In the genomic region with DNA sequence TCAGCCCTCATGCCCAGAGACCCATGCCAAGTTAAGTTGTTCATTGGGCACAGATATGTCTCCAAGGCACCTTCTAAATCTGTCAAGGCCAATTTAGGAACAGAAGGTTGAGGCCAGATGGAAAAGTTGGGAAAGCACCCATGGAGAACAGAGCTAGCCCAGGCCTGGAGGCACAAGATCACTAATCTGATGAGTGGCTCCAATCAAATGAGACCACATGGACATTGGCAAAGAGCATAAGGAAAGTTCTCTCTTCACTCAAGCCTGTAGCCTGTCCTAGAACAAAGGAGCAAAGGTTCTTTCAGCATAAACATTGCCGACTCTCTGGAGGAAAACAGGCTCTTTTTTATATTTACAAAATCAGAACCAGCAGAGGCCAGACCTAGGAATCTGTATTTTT, we compare ENCODE assay signal across 2 cellular contexts.
TF ChIP-seq lines count a peak whose summit lies in the region.

No MANE protein-coding gene starts in this region.

TF ChIP-seq in liver, 16 proteins besides CTCF, POLR2A, EP300 and RAD21 (continued from another document):
- TF ChIP-seq, protein P1, sequence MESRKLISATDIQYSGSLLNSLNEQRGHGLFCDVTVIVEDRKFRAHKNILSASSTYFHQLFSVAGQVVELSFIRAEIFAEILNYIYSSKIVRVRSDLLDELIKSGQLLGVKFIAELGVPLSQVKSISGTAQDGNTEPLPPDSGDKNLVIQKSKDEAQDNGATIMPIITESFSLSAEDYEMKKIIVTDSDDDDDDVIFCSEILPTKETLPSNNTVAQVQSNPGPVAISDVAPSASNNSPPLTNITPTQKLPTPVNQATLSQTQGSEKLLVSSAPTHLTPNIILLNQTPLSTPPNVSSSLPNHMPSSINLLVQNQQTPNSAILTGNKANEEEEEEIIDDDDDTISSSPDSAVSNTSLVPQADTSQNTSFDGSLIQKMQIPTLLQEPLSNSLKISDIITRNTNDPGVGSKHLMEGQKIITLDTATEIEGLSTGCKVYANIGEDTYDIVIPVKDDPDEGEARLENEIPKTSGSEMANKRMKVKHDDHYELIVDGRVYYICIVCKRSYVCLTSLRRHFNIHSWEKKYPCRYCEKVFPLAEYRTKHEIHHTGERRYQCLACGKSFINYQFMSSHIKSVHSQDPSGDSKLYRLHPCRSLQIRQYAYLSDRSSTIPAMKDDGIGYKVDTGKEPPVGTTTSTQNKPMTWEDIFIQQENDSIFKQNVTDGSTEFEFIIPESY (IDR thresholded peaks at IDR 0.05) = peak; percentile 81
- peak; percentile 96 for TF ChIP-seq SP1 (IDR thresholded peaks at IDR 0.05)
- peak; percentile 81 to 85 for TF ChIP-seq RXRA (IDR thresholded peaks at IDR 0.05)
- TF ChIP-seq FOXA2 (IDR thresholded peaks at IDR 0.05) = peak; percentile 55
- TF ChIP-seq, protein P2, sequence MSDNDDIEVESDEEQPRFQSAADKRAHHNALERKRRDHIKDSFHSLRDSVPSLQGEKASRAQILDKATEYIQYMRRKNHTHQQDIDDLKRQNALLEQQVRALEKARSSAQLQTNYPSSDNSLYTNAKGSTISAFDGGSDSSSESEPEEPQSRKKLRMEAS (IDR thresholded peaks at IDR 0.05) = peak; percentile 77
- peak; percentile 46 to 64 for TF ChIP-seq JUND (IDR thresholded peaks at IDR 0.05)
- TF ChIP-seq FOXA1 (IDR thresholded peaks at IDR 0.05) = no peak
- TF ChIP-seq, protein P3, sequence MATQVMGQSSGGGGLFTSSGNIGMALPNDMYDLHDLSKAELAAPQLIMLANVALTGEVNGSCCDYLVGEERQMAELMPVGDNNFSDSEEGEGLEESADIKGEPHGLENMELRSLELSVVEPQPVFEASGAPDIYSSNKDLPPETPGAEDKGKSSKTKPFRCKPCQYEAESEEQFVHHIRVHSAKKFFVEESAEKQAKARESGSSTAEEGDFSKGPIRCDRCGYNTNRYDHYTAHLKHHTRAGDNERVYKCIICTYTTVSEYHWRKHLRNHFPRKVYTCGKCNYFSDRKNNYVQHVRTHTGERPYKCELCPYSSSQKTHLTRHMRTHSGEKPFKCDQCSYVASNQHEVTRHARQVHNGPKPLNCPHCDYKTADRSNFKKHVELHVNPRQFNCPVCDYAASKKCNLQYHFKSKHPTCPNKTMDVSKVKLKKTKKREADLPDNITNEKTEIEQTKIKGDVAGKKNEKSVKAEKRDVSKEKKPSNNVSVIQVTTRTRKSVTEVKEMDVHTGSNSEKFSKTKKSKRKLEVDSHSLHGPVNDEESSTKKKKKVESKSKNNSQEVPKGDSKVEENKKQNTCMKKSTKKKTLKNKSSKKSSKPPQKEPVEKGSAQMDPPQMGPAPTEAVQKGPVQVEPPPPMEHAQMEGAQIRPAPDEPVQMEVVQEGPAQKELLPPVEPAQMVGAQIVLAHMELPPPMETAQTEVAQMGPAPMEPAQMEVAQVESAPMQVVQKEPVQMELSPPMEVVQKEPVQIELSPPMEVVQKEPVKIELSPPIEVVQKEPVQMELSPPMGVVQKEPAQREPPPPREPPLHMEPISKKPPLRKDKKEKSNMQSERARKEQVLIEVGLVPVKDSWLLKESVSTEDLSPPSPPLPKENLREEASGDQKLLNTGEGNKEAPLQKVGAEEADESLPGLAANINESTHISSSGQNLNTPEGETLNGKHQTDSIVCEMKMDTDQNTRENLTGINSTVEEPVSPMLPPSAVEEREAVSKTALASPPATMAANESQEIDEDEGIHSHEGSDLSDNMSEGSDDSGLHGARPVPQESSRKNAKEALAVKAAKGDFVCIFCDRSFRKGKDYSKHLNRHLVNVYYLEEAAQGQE (IDR thresholded peaks at IDR 0.05) = peak; percentile 77
- peak; percentile 96 for TF ChIP-seq NR2F2 (IDR thresholded peaks at IDR 0.05)
- TF ChIP-seq HNF4G (IDR thresholded peaks at IDR 0.05) = peak; percentile 85
TF ChIP-seq in liver: peak in this region for 13.

TF ChIP-seq in HepG2, 621 proteins besides CTCF, POLR2A, EP300 and RAD21 (continued from another document):
- TF ChIP-seq, protein P4, sequence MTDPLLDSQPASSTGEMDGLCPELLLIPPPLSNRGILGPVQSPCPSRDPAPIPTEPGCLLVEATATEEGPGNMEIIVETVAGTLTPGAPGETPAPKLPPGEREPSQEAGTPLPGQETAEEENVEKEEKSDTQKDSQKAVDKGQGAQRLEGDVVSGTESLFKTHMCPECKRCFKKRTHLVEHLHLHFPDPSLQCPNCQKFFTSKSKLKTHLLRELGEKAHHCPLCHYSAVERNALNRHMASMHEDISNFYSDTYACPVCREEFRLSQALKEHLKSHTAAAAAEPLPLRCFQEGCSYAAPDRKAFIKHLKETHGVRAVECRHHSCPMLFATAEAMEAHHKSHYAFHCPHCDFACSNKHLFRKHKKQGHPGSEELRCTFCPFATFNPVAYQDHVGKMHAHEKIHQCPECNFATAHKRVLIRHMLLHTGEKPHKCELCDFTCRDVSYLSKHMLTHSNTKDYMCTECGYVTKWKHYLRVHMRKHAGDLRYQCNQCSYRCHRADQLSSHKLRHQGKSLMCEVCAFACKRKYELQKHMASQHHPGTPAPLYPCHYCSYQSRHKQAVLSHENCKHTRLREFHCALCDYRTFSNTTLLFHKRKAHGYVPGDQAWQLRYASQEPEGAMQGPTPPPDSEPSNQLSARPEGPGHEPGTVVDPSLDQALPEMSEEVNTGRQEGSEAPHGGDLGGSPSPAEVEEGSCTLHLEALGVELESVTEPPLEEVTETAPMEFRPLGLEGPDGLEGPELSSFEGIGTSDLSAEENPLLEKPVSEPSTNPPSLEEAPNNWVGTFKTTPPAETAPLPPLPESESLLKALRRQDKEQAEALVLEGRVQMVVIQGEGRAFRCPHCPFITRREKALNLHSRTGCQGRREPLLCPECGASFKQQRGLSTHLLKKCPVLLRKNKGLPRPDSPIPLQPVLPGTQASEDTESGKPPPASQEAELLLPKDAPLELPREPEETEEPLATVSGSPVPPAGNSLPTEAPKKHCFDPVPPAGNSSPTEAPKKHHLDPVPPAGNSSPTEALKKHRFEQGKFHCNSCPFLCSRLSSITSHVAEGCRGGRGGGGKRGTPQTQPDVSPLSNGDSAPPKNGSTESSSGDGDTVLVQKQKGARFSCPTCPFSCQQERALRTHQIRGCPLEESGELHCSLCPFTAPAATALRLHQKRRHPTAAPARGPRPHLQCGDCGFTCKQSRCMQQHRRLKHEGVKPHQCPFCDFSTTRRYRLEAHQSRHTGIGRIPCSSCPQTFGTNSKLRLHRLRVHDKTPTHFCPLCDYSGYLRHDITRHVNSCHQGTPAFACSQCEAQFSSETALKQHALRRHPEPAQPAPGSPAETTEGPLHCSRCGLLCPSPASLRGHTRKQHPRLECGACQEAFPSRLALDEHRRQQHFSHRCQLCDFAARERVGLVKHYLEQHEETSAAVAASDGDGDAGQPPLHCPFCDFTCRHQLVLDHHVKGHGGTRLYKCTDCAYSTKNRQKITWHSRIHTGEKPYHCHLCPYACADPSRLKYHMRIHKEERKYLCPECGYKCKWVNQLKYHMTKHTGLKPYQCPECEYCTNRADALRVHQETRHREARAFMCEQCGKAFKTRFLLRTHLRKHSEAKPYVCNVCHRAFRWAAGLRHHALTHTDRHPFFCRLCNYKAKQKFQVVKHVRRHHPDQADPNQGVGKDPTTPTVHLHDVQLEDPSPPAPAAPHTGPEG (CRISPR knock-in tag; IDR thresholded peaks at IDR 0.05) = no peak
- TF ChIP-seq ZC3H4 (CRISPR knock-in tag; IDR thresholded peaks at IDR 0.05; ENCODE audit: borderline replicate concordance) (no peak), ONECUT2 (CRISPR knock-in tag; IDR thresholded peaks at IDR 0.05) (no peak), ZNF143 (CRISPR knock-in tag; IDR thresholded peaks at IDR 0.05) (no peak), POLR2AphosphoS2 (IDR thresholded peaks at IDR 0.05; ENCODE audit: low read depth, low read length) (no peak), ZNF605 (CRISPR knock-in tag; IDR thresholded peaks at IDR 0.05) (no peak), NFKB2 (CRISPR knock-in tag; IDR thresholded peaks at IDR 0.05; ENCODE audit: borderline replicate concordance) (no peak), SMC3 (IDR thresholded peaks at IDR 0.05; ENCODE audit: low read length) (no peak), RFX5 (IDR thresholded peaks at IDR 0.05; ENCODE audit: low read depth, low read length) (no peak), ZNF792 (CRISPR knock-in tag; IDR thresholded peaks at IDR 0.05) (no peak), SIN3B (IDR thresholded peaks at IDR 0.05; ENCODE audit: low read length) (no peak)
- TF ChIP-seq, protein P5, sequence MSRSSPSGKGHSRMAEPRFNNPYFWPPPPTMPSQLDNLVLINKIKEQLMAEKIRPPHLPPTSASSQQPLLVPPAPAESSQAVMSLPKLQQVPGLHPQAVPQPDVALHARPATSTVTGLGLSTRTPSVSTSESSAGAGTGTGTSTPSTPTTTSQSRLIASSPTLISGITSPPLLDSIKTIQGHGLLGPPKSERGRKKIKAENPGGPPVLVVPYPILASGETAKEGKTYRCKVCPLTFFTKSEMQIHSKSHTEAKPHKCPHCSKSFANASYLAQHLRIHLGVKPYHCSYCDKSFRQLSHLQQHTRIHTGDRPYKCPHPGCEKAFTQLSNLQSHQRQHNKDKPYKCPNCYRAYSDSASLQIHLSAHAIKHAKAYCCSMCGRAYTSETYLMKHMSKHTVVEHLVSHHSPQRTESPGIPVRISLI (CRISPR knock-in tag; IDR thresholded peaks at IDR 0.05; ENCODE audit: borderline replicate concordance) = no peak
- TF ChIP-seq, protein P6, sequence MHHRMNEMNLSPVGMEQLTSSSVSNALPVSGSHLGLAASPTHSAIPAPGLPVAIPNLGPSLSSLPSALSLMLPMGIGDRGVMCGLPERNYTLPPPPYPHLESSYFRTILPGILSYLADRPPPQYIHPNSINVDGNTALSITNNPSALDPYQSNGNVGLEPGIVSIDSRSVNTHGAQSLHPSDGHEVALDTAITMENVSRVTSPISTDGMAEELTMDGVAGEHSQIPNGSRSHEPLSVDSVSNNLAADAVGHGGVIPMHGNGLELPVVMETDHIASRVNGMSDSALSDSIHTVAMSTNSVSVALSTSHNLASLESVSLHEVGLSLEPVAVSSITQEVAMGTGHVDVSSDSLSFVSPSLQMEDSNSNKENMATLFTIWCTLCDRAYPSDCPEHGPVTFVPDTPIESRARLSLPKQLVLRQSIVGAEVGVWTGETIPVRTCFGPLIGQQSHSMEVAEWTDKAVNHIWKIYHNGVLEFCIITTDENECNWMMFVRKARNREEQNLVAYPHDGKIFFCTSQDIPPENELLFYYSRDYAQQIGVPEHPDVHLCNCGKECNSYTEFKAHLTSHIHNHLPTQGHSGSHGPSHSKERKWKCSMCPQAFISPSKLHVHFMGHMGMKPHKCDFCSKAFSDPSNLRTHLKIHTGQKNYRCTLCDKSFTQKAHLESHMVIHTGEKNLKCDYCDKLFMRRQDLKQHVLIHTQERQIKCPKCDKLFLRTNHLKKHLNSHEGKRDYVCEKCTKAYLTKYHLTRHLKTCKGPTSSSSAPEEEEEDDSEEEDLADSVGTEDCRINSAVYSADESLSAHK (CRISPR knock-in tag; IDR thresholded peaks at IDR 0.05; ENCODE audit: borderline replicate concordance) = no peak
TF ChIP-seq in HepG2: peak in this region for 0.
